8 cellular contexts compared by ENCODE assay signal in genomic region chr6:131116755-131117360, GRCh38. TPM values are rescaled to one million over a fixed set of nuclear protein-coding genes. Genes with fewer than 3 reads are reported as not detected.
A peak's percentile ranks its signal among the peaks of the same experiment; 100 is the strongest.
DNase-seq lines count a peak whose midpoint lies in the region; ATAC-seq and TF ChIP-seq lines count a peak whose summit lies in the region.

No MANE protein-coding gene starts in this region.

- peaks cover 3% of the 10 kb centered on the region for H3K9me3 ChIP-seq in WERI-Rb-1 (ENCODE audit: severe bottlenecking)

- DNase-seq in ELF-1 (ENCODE audit: low read depth, low spot score) (peak; percentile 22), HT-29 (ENCODE audit: low spot score) (peak; percentile 58), WERI-Rb-1 (no peak), inferior parietal cortex (ENCODE audit: extremely low spot score) (peak; percentile 81), C1 segment of cervical spinal cord (lab: John Stamatoyannopoulos, UW) (no peak)
- DNase-seq in stimulated activated naive B cell treated with anti-CD40 and anti-IgM and Interleukin-4, amounts not matched to agents 10 μg/mL and 1 μg/mL and 100 μg/mL, for 72 hours: no peak

- H3K4me1 Mint-ChIP-seq in stimulated activated naive B cell treated with anti-CD40 and anti-IgM and Interleukin-4, amounts not matched to agents 10 μg/mL and 1 μg/mL and 100 μg/mL, for 72 hours: peaks cover 4 to 16% of the 10 kb centered on the region in 2 donors

- H3K27ac ChIP-seq in WERI-Rb-1: no peak overlapping the region

- no peaks in the 10 kb centered on the region for H3K36me3 Mint-ChIP-seq in stimulated activated naive B cell treated with anti-CD40 and anti-IgM and Interleukin-4, amounts not matched to agents 10 μg/mL and 1 μg/mL and 100 μg/mL, for 72 hours

- peaks cover 0 to 2% of the 10 kb centered on the region in 2 donors for H3K9me3 Mint-ChIP-seq in stimulated activated naive B cell treated with anti-CD40 and anti-IgM and Interleukin-4, amounts not matched to agents 10 μg/mL and 1 μg/mL and 100 μg/mL, for 72 hours

- no peak overlapping the region for H3K4me3 ChIP-seq in WERI-Rb-1 (ENCODE audit: low read depth, low read length)

- no peak for ATAC-seq in stimulated activated naive B cell treated with anti-CD40 and anti-IgM and Interleukin-4, amounts not matched to agents 10 μg/mL and 1 μg/mL and 100 μg/mL, for 72 hours (replicated peaks)
- no peak for ATAC-seq in HG03565 (IDR thresholded peaks at IDR 0.05; ENCODE audit: unreplicated experiment)
- ATAC-seq in GM18517 (IDR thresholded peaks at IDR 0.05; ENCODE audit: unreplicated experiment): no peak

- H3K27me3 Mint-ChIP-seq in stimulated activated naive B cell treated with anti-CD40 and anti-IgM and Interleukin-4, amounts not matched to agents 10 μg/mL and 1 μg/mL and 100 μg/mL, for 72 hours: no peaks in the 10 kb centered on the region

- no peaks in the 10 kb centered on the region for H3K27me3 ChIP-seq in WERI-Rb-1 (ENCODE audit: insufficient read depth, low read depth, severe bottlenecking)

- H3K36me3 ChIP-seq in WERI-Rb-1: no peaks in the 10 kb centered on the region

- 0 out of 2 replicates have a peak, but pooled peaks have one; percentile 11 for TF ChIP-seq CTCF in WERI-Rb-1 (IDR thresholded peaks at IDR 0.05; ENCODE audit: low read depth, low read length)

- no peak overlapping the region for H3K27ac Mint-ChIP-seq in stimulated activated naive B cell treated with anti-CD40 and anti-IgM and Interleukin-4, amounts not matched to agents 10 μg/mL and 1 μg/mL and 100 μg/mL, for 72 hours

- H3K4me3 Mint-ChIP-seq in stimulated activated naive B cell treated with anti-CD40 and anti-IgM and Interleukin-4, amounts not matched to agents 10 μg/mL and 1 μg/mL and 100 μg/mL, for 72 hours: no peak overlapping the region

RNA-seq across cellular contexts. Expression of gene AKAP7, which starts 18.4 kb away (rescaled TPM):
- 3.8 and 5.3 TPM in 2 replicates for total RNA-seq in HT-29 (2014; rRNA removed; shearing (Covaris generic))

RNA-seq across cellular contexts. Expression of gene EPB41L2, which starts 53.8 kb away (rescaled TPM):
- total RNA-seq in HT-29 (2014; rRNA removed; shearing (Covaris generic)): 1.5 and 9.5 TPM in 2 replicates

Comparison
In these comparisons a context has a peak if more than half of its experiments do, and no peak if none do; other contexts are left out.
1. DNase-seq: peak in ELF-1 (single experiment), HT-29 (single experiment) and inferior parietal cortex (single experiment); none in WERI-Rb-1 (single experiment), C1 segment of cervical spinal cord (0 of 14) and stimulated activated naive B cell treated with anti-CD40 and anti-IgM and Interleukin-4, amounts not matched to agents 10 μg/mL and 1 μg/mL and 100 μg/mL, for 72 hours (single experiment).